Comparison of ENCODE assay signal across 1 cellular context in genomic region chr9:38018964-38019602, GRCh38.
A peak's percentile ranks its signal among the peaks of the same experiment; 100 is the strongest.
TF ChIP-seq lines count a peak whose summit lies in the region.

No MANE protein-coding gene starts in this region.

TF ChIP-seq in HepG2, 621 proteins besides CTCF, POLR2A, EP300 and RAD21 (continued from another document and continues in another):
- TF ChIP-seq RBM22 (optimal IDR thresholded peaks at IDR 0.05; ENCODE audit: low read length) (no peak), ZNF367 (CRISPR knock-in tag; IDR thresholded peaks at IDR 0.05; ENCODE audit: borderline replicate concordance) (no peak), PPARG (CRISPR knock-in tag; conservative IDR thresholded peaks at IDR 0.05) (0 out of 2 replicates have a peak, but pooled peaks have one; percentile 13), PAXIP1 (CRISPR knock-in tag; conservative IDR thresholded peaks at IDR 0.05) (no peak), REPIN1 (CRISPR knock-in tag; IDR thresholded peaks at IDR 0.05; ENCODE audit: borderline replicate concordance, low read depth) (no peak), SATB2 (CRISPR knock-in tag; IDR thresholded peaks at IDR 0.05) (no peak), ARHGAP35 (CRISPR knock-in tag; IDR thresholded peaks at IDR 0.05; ENCODE audit: borderline replicate concordance) (no peak), ZNF558 (CRISPR knock-in tag; IDR thresholded peaks at IDR 0.05; ENCODE audit: borderline replicate concordance) (no peak), ZNF326 (CRISPR knock-in tag; IDR thresholded peaks at IDR 0.05; ENCODE audit: borderline replicate concordance) (no peak), ZSCAN9 (CRISPR knock-in tag; IDR thresholded peaks at IDR 0.05; ENCODE audit: borderline replicate concordance) (0 out of 2 replicates have a peak, but pooled peaks have one; percentile 13), ZNF33A (CRISPR knock-in tag; IDR thresholded peaks at IDR 0.05; ENCODE audit: borderline replicate concordance) (no peak), GATAD1 (CRISPR knock-in tag; IDR thresholded peaks at IDR 0.05) (0 out of 2 replicates have a peak, but pooled peaks have one; percentile 11), JUN (CRISPR knock-in tag; IDR thresholded peaks at IDR 0.05) (no peak), ZBTB26 (CRISPR knock-in tag; IDR thresholded peaks at IDR 0.05; ENCODE audit: borderline replicate concordance) (0 out of 2 replicates have a peak, but pooled peaks have one; percentile 22), ZNF567 (CRISPR knock-in tag; IDR thresholded peaks at IDR 0.05; ENCODE audit: borderline replicate concordance) (no peak), ZNF678 (CRISPR knock-in tag; IDR thresholded peaks at IDR 0.05) (no peak), NPAS2 (CRISPR knock-in tag; IDR thresholded peaks at IDR 0.05; ENCODE audit: borderline replicate concordance) (no peak), ZNF350 (CRISPR knock-in tag; IDR thresholded peaks at IDR 0.05; ENCODE audit: borderline replicate concordance, low read depth) (no peak), ZNF354B (CRISPR knock-in tag; IDR thresholded peaks at IDR 0.05) (no peak), KMT2A (CRISPR knock-in tag; IDR thresholded peaks at IDR 0.05) (peak; percentile 35; the same call in 1 of the 2 replicates), ZBTB20 (CRISPR knock-in tag; IDR thresholded peaks at IDR 0.05; ENCODE audit: borderline replicate concordance, low read depth) (no peak), ZFX (CRISPR knock-in tag; IDR thresholded peaks at IDR 0.05; ENCODE audit: low read depth) (0 out of 2 replicates have a peak, but pooled peaks have one; percentile 32), ZNF431 (CRISPR knock-in tag; IDR thresholded peaks at IDR 0.05; ENCODE audit: borderline replicate concordance, low read depth) (no peak), SUZ12 (IDR thresholded peaks at IDR 0.05; ENCODE audit: low read depth, low read length) (no peak), ZNF501 (CRISPR knock-in tag; IDR thresholded peaks at IDR 0.05) (0 out of 2 replicates have a peak, but pooled peaks have one; percentile 53), GABPA (IDR thresholded peaks at IDR 0.05; ENCODE audit: low read depth, low read length) (no peak), GABPA (CRISPR knock-in tag; IDR thresholded peaks at IDR 0.05; ENCODE audit: low read depth) (no peak), CREB3 (CRISPR knock-in tag; IDR thresholded peaks at IDR 0.05) (no peak), ZNF773 (CRISPR knock-in tag; IDR thresholded peaks at IDR 0.05; ENCODE audit: borderline replicate concordance) (no peak), PHF8 (CRISPR knock-in tag; IDR thresholded peaks at IDR 0.05) (peak; percentile 33; the same call in 1 of the 2 replicates), ZBTB4 (CRISPR knock-in tag; IDR thresholded peaks at IDR 0.05; ENCODE audit: borderline replicate concordance) (no peak), FOSL2 (CRISPR knock-in tag; IDR thresholded peaks at IDR 0.05) (peak; percentile 81), CHCHD3 (CRISPR knock-in tag; IDR thresholded peaks at IDR 0.05) (no peak), ETV6 (CRISPR knock-in tag; conservative IDR thresholded peaks at IDR 0.05) (no peak), RFX1 (IDR thresholded peaks at IDR 0.05) (no peak)
- TF ChIP-seq, protein P1, sequence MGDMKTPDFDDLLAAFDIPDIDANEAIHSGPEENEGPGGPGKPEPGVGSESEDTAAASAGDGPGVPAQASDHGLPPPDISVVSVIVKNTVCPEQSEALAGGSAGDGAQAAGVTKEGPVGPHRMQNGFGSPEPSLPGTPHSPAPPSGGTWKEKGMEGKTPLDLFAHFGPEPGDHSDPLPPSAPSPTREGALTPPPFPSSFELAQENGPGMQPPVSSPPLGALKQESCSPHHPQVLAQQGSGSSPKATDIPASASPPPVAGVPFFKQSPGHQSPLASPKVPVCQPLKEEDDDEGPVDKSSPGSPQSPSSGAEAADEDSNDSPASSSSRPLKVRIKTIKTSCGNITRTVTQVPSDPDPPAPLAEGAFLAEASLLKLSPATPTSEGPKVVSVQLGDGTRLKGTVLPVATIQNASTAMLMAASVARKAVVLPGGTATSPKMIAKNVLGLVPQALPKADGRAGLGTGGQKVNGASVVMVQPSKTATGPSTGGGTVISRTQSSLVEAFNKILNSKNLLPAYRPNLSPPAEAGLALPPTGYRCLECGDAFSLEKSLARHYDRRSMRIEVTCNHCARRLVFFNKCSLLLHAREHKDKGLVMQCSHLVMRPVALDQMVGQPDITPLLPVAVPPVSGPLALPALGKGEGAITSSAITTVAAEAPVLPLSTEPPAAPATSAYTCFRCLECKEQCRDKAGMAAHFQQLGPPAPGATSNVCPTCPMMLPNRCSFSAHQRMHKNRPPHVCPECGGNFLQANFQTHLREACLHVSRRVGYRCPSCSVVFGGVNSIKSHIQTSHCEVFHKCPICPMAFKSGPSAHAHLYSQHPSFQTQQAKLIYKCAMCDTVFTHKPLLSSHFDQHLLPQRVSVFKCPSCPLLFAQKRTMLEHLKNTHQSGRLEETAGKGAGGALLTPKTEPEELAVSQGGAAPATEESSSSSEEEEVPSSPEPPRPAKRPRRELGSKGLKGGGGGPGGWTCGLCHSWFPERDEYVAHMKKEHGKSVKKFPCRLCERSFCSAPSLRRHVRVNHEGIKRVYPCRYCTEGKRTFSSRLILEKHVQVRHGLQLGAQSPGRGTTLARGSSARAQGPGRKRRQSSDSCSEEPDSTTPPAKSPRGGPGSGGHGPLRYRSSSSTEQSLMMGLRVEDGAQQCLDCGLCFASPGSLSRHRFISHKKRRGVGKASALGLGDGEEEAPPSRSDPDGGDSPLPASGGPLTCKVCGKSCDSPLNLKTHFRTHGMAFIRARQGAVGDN (CRISPR knock-in tag; IDR thresholded peaks at IDR 0.05) = peak; percentile 72
- TF ChIP-seq, protein P2, sequence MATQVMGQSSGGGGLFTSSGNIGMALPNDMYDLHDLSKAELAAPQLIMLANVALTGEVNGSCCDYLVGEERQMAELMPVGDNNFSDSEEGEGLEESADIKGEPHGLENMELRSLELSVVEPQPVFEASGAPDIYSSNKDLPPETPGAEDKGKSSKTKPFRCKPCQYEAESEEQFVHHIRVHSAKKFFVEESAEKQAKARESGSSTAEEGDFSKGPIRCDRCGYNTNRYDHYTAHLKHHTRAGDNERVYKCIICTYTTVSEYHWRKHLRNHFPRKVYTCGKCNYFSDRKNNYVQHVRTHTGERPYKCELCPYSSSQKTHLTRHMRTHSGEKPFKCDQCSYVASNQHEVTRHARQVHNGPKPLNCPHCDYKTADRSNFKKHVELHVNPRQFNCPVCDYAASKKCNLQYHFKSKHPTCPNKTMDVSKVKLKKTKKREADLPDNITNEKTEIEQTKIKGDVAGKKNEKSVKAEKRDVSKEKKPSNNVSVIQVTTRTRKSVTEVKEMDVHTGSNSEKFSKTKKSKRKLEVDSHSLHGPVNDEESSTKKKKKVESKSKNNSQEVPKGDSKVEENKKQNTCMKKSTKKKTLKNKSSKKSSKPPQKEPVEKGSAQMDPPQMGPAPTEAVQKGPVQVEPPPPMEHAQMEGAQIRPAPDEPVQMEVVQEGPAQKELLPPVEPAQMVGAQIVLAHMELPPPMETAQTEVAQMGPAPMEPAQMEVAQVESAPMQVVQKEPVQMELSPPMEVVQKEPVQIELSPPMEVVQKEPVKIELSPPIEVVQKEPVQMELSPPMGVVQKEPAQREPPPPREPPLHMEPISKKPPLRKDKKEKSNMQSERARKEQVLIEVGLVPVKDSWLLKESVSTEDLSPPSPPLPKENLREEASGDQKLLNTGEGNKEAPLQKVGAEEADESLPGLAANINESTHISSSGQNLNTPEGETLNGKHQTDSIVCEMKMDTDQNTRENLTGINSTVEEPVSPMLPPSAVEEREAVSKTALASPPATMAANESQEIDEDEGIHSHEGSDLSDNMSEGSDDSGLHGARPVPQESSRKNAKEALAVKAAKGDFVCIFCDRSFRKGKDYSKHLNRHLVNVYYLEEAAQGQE (IDR thresholded peaks at IDR 0.05; ENCODE audit: borderline replicate concordance in 1 of 2, low read depth in 1 of 2, low read length in 2 of 2) = no peak
- TF ChIP-seq, protein P3, sequence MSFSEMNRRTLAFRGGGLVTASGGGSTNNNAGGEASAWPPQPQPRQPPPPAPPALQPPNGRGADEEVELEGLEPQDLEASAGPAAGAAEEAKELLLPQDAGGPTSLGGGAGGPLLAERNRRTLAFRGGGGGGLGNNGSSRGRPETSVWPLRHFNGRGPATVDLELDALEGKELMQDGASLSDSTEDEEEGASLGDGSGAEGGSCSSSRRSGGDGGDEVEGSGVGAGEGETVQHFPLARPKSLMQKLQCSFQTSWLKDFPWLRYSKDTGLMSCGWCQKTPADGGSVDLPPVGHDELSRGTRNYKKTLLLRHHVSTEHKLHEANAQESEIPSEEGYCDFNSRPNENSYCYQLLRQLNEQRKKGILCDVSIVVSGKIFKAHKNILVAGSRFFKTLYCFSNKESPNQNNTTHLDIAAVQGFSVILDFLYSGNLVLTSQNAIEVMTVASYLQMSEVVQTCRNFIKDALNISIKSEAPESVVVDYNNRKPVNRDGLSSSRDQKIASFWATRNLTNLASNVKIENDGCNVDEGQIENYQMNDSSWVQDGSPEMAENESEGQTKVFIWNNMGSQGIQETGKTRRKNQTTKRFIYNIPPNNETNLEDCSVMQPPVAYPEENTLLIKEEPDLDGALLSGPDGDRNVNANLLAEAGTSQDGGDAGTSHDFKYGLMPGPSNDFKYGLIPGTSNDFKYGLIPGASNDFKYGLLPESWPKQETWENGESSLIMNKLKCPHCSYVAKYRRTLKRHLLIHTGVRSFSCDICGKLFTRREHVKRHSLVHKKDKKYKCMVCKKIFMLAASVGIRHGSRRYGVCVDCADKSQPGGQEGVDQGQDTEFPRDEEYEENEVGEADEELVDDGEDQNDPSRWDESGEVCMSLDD (CRISPR knock-in tag; IDR thresholded peaks at IDR 0.05; ENCODE audit: borderline replicate concordance) = no peak
- TF ChIP-seq, protein P4, sequence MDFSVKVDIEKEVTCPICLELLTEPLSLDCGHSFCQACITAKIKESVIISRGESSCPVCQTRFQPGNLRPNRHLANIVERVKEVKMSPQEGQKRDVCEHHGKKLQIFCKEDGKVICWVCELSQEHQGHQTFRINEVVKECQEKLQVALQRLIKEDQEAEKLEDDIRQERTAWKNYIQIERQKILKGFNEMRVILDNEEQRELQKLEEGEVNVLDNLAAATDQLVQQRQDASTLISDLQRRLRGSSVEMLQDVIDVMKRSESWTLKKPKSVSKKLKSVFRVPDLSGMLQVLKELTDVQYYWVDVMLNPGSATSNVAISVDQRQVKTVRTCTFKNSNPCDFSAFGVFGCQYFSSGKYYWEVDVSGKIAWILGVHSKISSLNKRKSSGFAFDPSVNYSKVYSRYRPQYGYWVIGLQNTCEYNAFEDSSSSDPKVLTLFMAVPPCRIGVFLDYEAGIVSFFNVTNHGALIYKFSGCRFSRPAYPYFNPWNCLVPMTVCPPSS (IDR thresholded peaks at IDR 0.05) = no peak
- TF ChIP-seq, protein P5, sequence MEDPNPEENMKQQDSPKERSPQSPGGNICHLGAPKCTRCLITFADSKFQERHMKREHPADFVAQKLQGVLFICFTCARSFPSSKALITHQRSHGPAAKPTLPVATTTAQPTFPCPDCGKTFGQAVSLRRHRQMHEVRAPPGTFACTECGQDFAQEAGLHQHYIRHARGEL (CRISPR knock-in tag; IDR thresholded peaks at IDR 0.05) = no peak
